ENCODE assay signal across 29 cellular contexts in the genomic region with DNA sequence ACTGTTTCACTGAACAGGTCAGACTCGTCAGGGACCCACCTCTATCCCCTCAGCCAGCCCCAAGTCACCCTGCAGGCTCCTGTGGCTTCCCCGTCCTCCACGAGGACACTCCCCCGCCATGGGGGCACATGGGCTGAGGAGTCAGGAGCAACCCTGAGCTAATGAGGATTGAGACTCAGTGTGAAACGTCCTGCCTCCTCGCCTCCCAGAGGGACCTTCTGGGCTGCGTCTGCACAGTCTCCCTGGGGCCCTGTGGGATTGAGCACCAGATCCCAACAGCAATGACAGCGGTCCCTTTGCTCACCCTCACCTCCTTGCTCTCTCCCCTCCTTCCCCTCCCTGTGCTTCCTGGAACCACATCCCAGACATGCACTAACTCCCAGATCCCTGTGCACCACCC.
"Had no signal": no experiment of that assay in that cellular context is flagged by ENCODE, and none has a peak within 500 bp of the region (broad histone marks: within the 10 kb centered on the region; RNA-seq: fewer than 3 reads in every experiment).

No MANE protein-coding gene starts in this region.

- FAIRE-seq: astrocyte, RCC 7860, TTC549 had no signal

- ATAC-seq: activated CD4-positive, alpha-beta T cell treated with anti-CD3 and anti-CD28 coated beads for 36 hours; activated naive CD4-positive, alpha-beta T cell treated with anti-CD3 and anti-CD28 coated beads, Interleukin-2, amount 50 U/mL, for 72 hours; activated naive CD8-positive, alpha-beta T cell treated with anti-CD3 and anti-CD28 coated beads, Interleukin-2, amount 50 U/mL, for 24 hours; T-cell had no signal

- DNase-seq: activated CD4-positive, alpha-beta memory T cell treated with anti-CD3 and anti-CD28 coated beads, Interleukin-2, amount 10 ng/mL, durations not matched to agents 7 days and 5 days; activated CD4-positive, alpha-beta T cell treated with anti-CD3 and anti-CD28 coated beads for 36 hours; activated CD4-positive, alpha-beta T cell treated with anti-CD3 and anti-CD28 coated beads, Interleukin-2, amount 50 U/mL, for 1 hour; activated CD8-positive, alpha-beta memory T cell treated with anti-CD3 and anti-CD28 coated beads, Interleukin-2, amount 50 U/mL, for 48 hours; activated naive CD4-positive, alpha-beta T cell treated with Interleukin-2 at 50 U/mL for 16 hours; activated naive CD8-positive, alpha-beta T cell treated with anti-CD3 and anti-CD28 coated beads, Interleukin-2, amount 50 U/mL, for 24 hours; activated T-cell treated with anti-CD3 and anti-CD28 coated beads, Interleukin-2, amount 50 U/mL, for 1 hour; amniotic stem cell; Kasumi-1; KBM-7; NCI-H1048; NCI-H1417; NCI-H1930; NCI-H2171; NCI-H2227 treated with DMSO at 0.1 percent for 48 hours; NCI-H526; NCI-H774; NK-92 treated with Interleukin-12 subunit alpha and Interleukin-12 subunit beta, amount 100 ng/mL, for 24 hours; SIG-M5; T-cell; T-helper 2 cell; T1000 had no signal

- H3K36me3 Mint-ChIP-seq: activated naive CD4-positive, alpha-beta T cell treated with anti-CD3 and anti-CD28 coated beads, Interleukin-2, amount 50 U/mL, for 72 hours; brain; T-cell had no signal

- H3K9me3 Mint-ChIP-seq: activated CD4-positive, alpha-beta memory T cell treated with anti-CD3 and anti-CD28 coated beads, Interleukin-2, amount 10 ng/mL, durations not matched to agents 7 days and 5 days; activated naive CD4-positive, alpha-beta T cell treated with anti-CD3 and anti-CD28 coated beads, Interleukin-2, amount 50 U/mL, for 72 hours; activated naive CD8-positive, alpha-beta T cell treated with anti-CD3 and anti-CD28 coated beads, Interleukin-2, amount 50 U/mL, for 24 hours; central memory CD8-positive, alpha-beta T cell; T-cell had no signal

- H3K27ac ChIP-seq: VCaP had no signal

- H3K4me3 Mint-ChIP-seq: activated CD4-positive, alpha-beta memory T cell treated with anti-CD3 and anti-CD28 coated beads, Interleukin-2, amount 10 ng/mL, durations not matched to agents 7 days and 5 days; activated CD4-positive, alpha-beta T cell treated with anti-CD3 and anti-CD28 coated beads for 36 hours; activated naive CD8-positive, alpha-beta T cell treated with anti-CD3 and anti-CD28 coated beads, Interleukin-2, amount 50 U/mL, for 24 hours; brain; central memory CD8-positive, alpha-beta T cell; T-cell had no signal

- H3K4me1 Mint-ChIP-seq: activated naive CD8-positive, alpha-beta T cell treated with anti-CD3 and anti-CD28 coated beads, Interleukin-2, amount 50 U/mL, for 24 hours; central memory CD8-positive, alpha-beta T cell; T-cell had no signal

- H3K27ac Mint-ChIP-seq: activated CD4-positive, alpha-beta memory T cell treated with anti-CD3 and anti-CD28 coated beads, Interleukin-2, amount 10 ng/mL, durations not matched to agents 7 days and 5 days; activated CD4-positive, alpha-beta T cell treated with anti-CD3 and anti-CD28 coated beads for 36 hours; activated naive CD4-positive, alpha-beta T cell treated with anti-CD3 and anti-CD28 coated beads, Interleukin-2, amount 50 U/mL, for 72 hours; activated naive CD8-positive, alpha-beta T cell treated with anti-CD3 and anti-CD28 coated beads, Interleukin-2, amount 50 U/mL, for 24 hours; brain; T-cell had no signal

- H3K27me3 Mint-ChIP-seq: activated CD4-positive, alpha-beta T cell treated with anti-CD3 and anti-CD28 coated beads for 36 hours; activated naive CD8-positive, alpha-beta T cell treated with anti-CD3 and anti-CD28 coated beads, Interleukin-2, amount 50 U/mL, for 24 hours; central memory CD8-positive, alpha-beta T cell had no signal
